8 cellular contexts compared by ENCODE assay signal in genomic region chr5:138754699-138755057, GRCh38. TPM values are rescaled to one million over a fixed set of nuclear protein-coding genes. Genes with fewer than 3 reads are reported as not detected.
DNase-seq lines count a peak whose midpoint lies in the region; ATAC-seq and TF ChIP-seq lines count a peak whose summit lies in the region.

No MANE protein-coding gene starts in this region.

- H3K4me1 ChIP-seq in Karpas-422 (ENCODE audit: low read length) = peaks cover 15% of the 10 kb centered on the region

- no peaks in the 10 kb centered on the region for H3K9me3 ChIP-seq in Karpas-422 (ENCODE audit: low read length)

- peaks cover 3 to 19% (median 5%) of the 10 kb centered on the region in 3 donors for H3K36me3 Mint-ChIP-seq in naive thymus-derived CD8-positive, alpha-beta T cell

- H3K4me1 Mint-ChIP-seq in naive thymus-derived CD8-positive, alpha-beta T cell = peaks cover 7 to 18% (median 10%) of the 10 kb centered on the region in 4 donors

- H3K4me3 Mint-ChIP-seq in naive thymus-derived CD8-positive, alpha-beta T cell = peak overlapping the region in 7 of 10 donors; percentile 62 to 86 (median 76)

- TF ChIP-seq CTCF in AG09309 (IDR thresholded peaks at IDR 0.05; ENCODE audit: control insufficient read depth, insufficient read depth, low read depth, low read length, missing control alignments) = no peak
- TF ChIP-seq CTCF in coronary artery (IDR thresholded peaks at IDR 0.05) = no peak

- H3K4me2 ChIP-seq in Karpas-422 (ENCODE audit: low read depth, low read length, poor library complexity, severe bottlenecking) = peak overlapping the region; percentile 92

- peaks cover 36 to 80% (median 44%) of the 10 kb centered on the region in 5 donors for H3K27me3 Mint-ChIP-seq in naive thymus-derived CD8-positive, alpha-beta T cell

- H3K9me3 Mint-ChIP-seq in naive thymus-derived CD8-positive, alpha-beta T cell = peaks cover 0 to 40% (median 2%) of the 10 kb centered on the region in 9 donors

- ATAC-seq in naive thymus-derived CD8-positive, alpha-beta T cell = no peak

- 0 out of 2 replicates have a peak, but pooled peaks cover 4% of the 10 kb centered on the region for H4K20me1 ChIP-seq in Karpas-422 (ENCODE audit: insufficient read depth, low read depth, low read length)

- DNase-seq in AG09309 (ENCODE audit: low read depth) = no peak
- no peak for DNase-seq in Karpas-422
- no peak for DNase-seq in coronary artery (ENCODE audit: low spot score)
- no peak for DNase-seq in naive thymus-derived CD8-positive, alpha-beta T cell
- DNase-seq in DMS 273 (lab: John Stamatoyannopoulos, UW; ENCODE audit: unreplicated experiment) = no peak
- no peak for DNase-seq in 8988T
- no peak for DNase-seq in NCI-H2081 treated with DMSO at 0.1 percent for 48 hours (lab: John Stamatoyannopoulos, UW)
- DNase-seq in UCSD-AML1 (lab: John Stamatoyannopoulos, UW; ENCODE audit: unreplicated experiment) = no peak

- no peak overlapping the region for H3K27ac ChIP-seq in Karpas-422 (ENCODE audit: low read length)
- H3K27ac ChIP-seq in coronary artery = peak overlapping the region; percentile 97

- peaks cover 7% of the 10 kb centered on the region; the same call in 1 of the 2 replicates for H3K27me3 ChIP-seq in Karpas-422 (ENCODE audit: low read length)

- H2AFZ ChIP-seq in Karpas-422 (ENCODE audit: low read length) = no peak overlapping the region

- peak overlapping the region; percentile 95 for H3K4me3 ChIP-seq in AG09309 (ENCODE audit: control insufficient read depth, low read depth, low read length)
- no peak overlapping the region for H3K4me3 ChIP-seq in Karpas-422 (ENCODE audit: low read length)
- peak overlapping the region; percentile 82 for H3K4me3 ChIP-seq in coronary artery

- peak overlapping the region in 1 of 10 donors; percentile 64 for H3K27ac Mint-ChIP-seq in naive thymus-derived CD8-positive, alpha-beta T cell

- H3K79me2 ChIP-seq in Karpas-422 (ENCODE audit: low read length) = no peaks in the 10 kb centered on the region

- POLR2A ChIA-PET in naive thymus-derived CD8-positive, alpha-beta T cell (lab: Charles Lee) = no interaction called here

- H3K36me3 ChIP-seq in Karpas-422 (ENCODE audit: insufficient read depth, low read length) = no peaks in the 10 kb centered on the region

- H3K9me2 ChIP-seq in Karpas-422 (replicated peaks; ENCODE audit: insufficient read depth, low read length) = no peaks in the 10 kb centered on the region

- no peak overlapping the region for H3K9ac ChIP-seq in Karpas-422 (ENCODE audit: low read length)

RNA-seq across cellular contexts. Expression of gene CTNNA1, which starts 1.5 kb away (rescaled TPM):
- total RNA-seq in Karpas-422 (2014; rRNA removed; shearing (Covaris generic); ENCODE audit: low replicate concordance) = 13.2 and 14.7 TPM in 2 replicates
- total RNA-seq in naive thymus-derived CD8-positive, alpha-beta T cell = 1 to 10 TPM; 5.1 to 5.7 TPM
- 1 to 10 TPM in 1 of 3 donors, under 1 TPM in 1, not detected in 1; 0.34 to 2.8 TPM for polyA plus RNA-seq in naive thymus-derived CD8-positive, alpha-beta T cell
